Comparison of ENCODE assay signal across 17 cellular contexts in the genomic region with DNA sequence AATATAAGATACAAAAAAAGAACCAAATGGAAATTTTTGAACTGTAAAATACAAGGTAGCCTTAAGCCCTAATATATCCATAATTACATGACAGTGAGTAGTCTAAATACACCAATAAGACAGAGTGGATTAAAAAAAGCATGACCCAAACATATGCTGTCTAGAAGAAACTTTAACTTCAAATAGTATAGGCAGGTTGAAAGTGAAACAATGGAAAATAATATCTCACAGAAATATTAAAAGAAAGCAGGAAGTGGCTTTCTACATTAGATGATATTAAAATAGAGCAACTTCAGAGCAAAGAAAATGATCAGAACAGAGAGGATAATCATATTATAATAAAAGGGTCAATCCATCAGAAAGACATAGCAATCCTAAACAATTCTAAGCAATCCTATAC. TPM values are rescaled to one million over a fixed set of nuclear protein-coding genes. Genes with fewer than 3 reads are reported as not detected.
A peak's percentile ranks its signal among the peaks of the same experiment; 100 is the strongest.
DNase-seq lines count a peak whose midpoint lies in the region; ATAC-seq and TF ChIP-seq lines count a peak whose summit lies in the region.
"Had no signal": no experiment of that assay in that cellular context is flagged by ENCODE, and none has a peak within 500 bp of the region (broad histone marks: within the 10 kb centered on the region; RNA-seq: fewer than 3 reads in every experiment).

No MANE protein-coding gene starts in this region.

- ATAC-seq in CD8-positive, alpha-beta T cell, result peak; percentile 46
- ATAC-seq in GM21723 (IDR thresholded peaks at IDR 0.05; ENCODE audit: unreplicated experiment) (peak; percentile 46), T-cell (replicated peaks in 1 of 4) (peak in 1 of 4 experiments; percentile 52), HG03565 (IDR thresholded peaks at IDR 0.05; ENCODE audit: unreplicated experiment) (no peak)

- peaks cover 51% of the 10 kb centered on the region for H3K4me1 Mint-ChIP-seq in CD8-positive, alpha-beta T cell (ENCODE audit: low read depth)
- H3K4me1 Mint-ChIP-seq in T-cell, result peaks cover 31 to 47% (median 42%) of the 10 kb centered on the region in 3 donors

- no peaks in the 10 kb centered on the region for H3K27me3 Mint-ChIP-seq in CD8-positive, alpha-beta T cell (ENCODE audit: low read depth)
- no peaks in the 10 kb centered on the region for H3K27me3 Mint-ChIP-seq in T-cell

- H3K36me3 Mint-ChIP-seq in CD8-positive, alpha-beta T cell, result peaks cover 56% of the 10 kb centered on the region
- H3K36me3 Mint-ChIP-seq in T-cell, result peaks cover 39% of the 10 kb centered on the region

- no peak for TF ChIP-seq POLR2A in lower leg skin (IDR thresholded peaks at IDR 0.05)

- POLR2A ChIA-PET in CD8-positive, alpha-beta T cell (lab: Charles Lee), result no interaction called here
- POLR2A ChIA-PET in T-cell (lab: Charles Lee), result no interaction called here

- CTCF ChIA-PET in CD8-positive, alpha-beta T cell (lab: Charles Lee), result no interaction called here
- CTCF ChIA-PET in T-cell (lab: Charles Lee), result no interaction called here

- intact Hi-C loops in CD8-positive, alpha-beta T cell (cut with DNase I, micrococcal nuclease), result no loop called here
- intact Hi-C loops in lower leg skin (cut with DNase I; ENCODE audit: low total_unique reads), result no loop called here

- H3K9me3 ChIP-seq in CD8-positive, alpha-beta T cell (ENCODE audit: low read length), result no peaks in the 10 kb centered on the region
- H3K9me3 ChIP-seq: HAP-1 had no signal

- H3K4me1 ChIP-seq in CD8-positive, alpha-beta T cell (ENCODE audit: insufficient read depth, low read length), result peaks cover 16% of the 10 kb centered on the region

- no peak for TF ChIP-seq CTCF in CD8-positive, alpha-beta T cell (IDR thresholded peaks at IDR 0.05)
- no peak for TF ChIP-seq CTCF in lower leg skin (IDR thresholded peaks at IDR 0.05)

- H3K9me3 Mint-ChIP-seq in CD8-positive, alpha-beta T cell, result no peaks in the 10 kb centered on the region
- no peaks in the 10 kb centered on the region for H3K9me3 Mint-ChIP-seq in T-cell

- no peak overlapping the region for H3K4me3 ChIP-seq in CD8-positive, alpha-beta T cell (ENCODE audit: low read depth, low read length)
- H3K4me3 ChIP-seq in lower leg skin (ENCODE audit: low read depth, poor library complexity, severe bottlenecking), result no peak overlapping the region
- H3K4me3 ChIP-seq: dorsolateral prefrontal cortex, HAP-1 had no signal

- peak overlapping the region; percentile 10 for H3K27ac Mint-ChIP-seq in CD8-positive, alpha-beta T cell
- H3K27ac Mint-ChIP-seq in T-cell, result peak overlapping the region; percentile 62 to 78

- H3K36me3 ChIP-seq in CD8-positive, alpha-beta T cell (ENCODE audit: insufficient read depth, low read length), result peaks cover 7% of the 10 kb centered on the region

- peak overlapping the region; percentile 53 for H3K4me3 Mint-ChIP-seq in CD8-positive, alpha-beta T cell
- peak overlapping the region in 2 of 3 donors; percentile 26 to 37 for H3K4me3 Mint-ChIP-seq in T-cell

- no peak overlapping the region for H3K27ac ChIP-seq in CD8-positive, alpha-beta T cell (ENCODE audit: low read depth, low read length)
- H3K27ac ChIP-seq: dorsolateral prefrontal cortex had no signal

- H3K27me3 ChIP-seq in CD8-positive, alpha-beta T cell (ENCODE audit: insufficient read depth, low read length), result no peaks in the 10 kb centered on the region
- H3K27me3 ChIP-seq: dorsolateral prefrontal cortex had no signal

- DNase-seq in CD8-positive, alpha-beta T cell, result no peak
- no peak for DNase-seq in T-cell
- DNase-seq in lung microvascular endothelial cell (ENCODE audit: low read depth in 2 of 2), result peak; percentile 12 to 14
- DNase-seq in lower leg skin (ENCODE audit: low spot score in 2 of 2), result no peak
- no peak for DNase-seq in NCI-H82 (lab: John Stamatoyannopoulos, UW)
- DNase-seq in NCI-H1105 treated with DMSO at 0.1 percent for 48 hours (lab: John Stamatoyannopoulos, UW), result no peak
- DNase-seq: dorsolateral prefrontal cortex; foreskin melanocyte; NCI-H1417; NCI-H446 treated with DMSO at 0.1 percent for 48 hours; retina; RPMI8226; stimulated activated CD4-positive, alpha-beta T cell treated with anti-CD3 and anti-CD28 coated beads, Interleukin-4, amount 100 ng/mL, for 24 hours; stimulated activated naive CD4-positive, alpha-beta T cell treated with Interleukin-2 at 50 U/mL for 16 hours had no signal

RNA-seq across cellular contexts. Expression of a gene that starts 21.8 kb away (rescaled TPM):
- 10 to 100 TPM; 17.8 to 19.5 TPM for total RNA-seq in CD8-positive, alpha-beta T cell
- total RNA-seq in T-cell (10 to 100 TPM; 13.1 to 19.2 (median 15.6) TPM), lung microvascular endothelial cell (31.7 and 39.2 TPM in 2 replicates), lower leg skin (10 to 100 TPM; 31.8 to 64.5 (median 47.7) TPM)

RNA-seq across cellular contexts. Expression of a gene that starts 39.1 kb away (rescaled TPM):
- total RNA-seq in CD8-positive, alpha-beta T cell, result 1 to 10 TPM; 1.7 to 2.3 TPM
- total RNA-seq in T-cell, result 1 to 10 TPM; 2.6 to 4.4 (median 3.2) TPM
- 2.0 and 2.6 TPM in 2 replicates for total RNA-seq in lung microvascular endothelial cell
- 10 to 100 TPM in 3 of 4 donors, 1 to 10 TPM in 1; 8.9 to 25.8 (median 13.8) TPM for total RNA-seq in lower leg skin

Comparison
In these comparisons a context has a peak if more than half of its experiments do, and no peak if none do; other contexts are left out.
1. DNase-seq: peak in lung microvascular endothelial cell (2 of 2); none in CD8-positive, alpha-beta T cell (0 of 7), T-cell (0 of 34), lower leg skin (0 of 2), NCI-H82 (single experiment) and NCI-H1105 treated with DMSO at 0.1 percent for 48 hours (single experiment).